In the genomic region with DNA sequence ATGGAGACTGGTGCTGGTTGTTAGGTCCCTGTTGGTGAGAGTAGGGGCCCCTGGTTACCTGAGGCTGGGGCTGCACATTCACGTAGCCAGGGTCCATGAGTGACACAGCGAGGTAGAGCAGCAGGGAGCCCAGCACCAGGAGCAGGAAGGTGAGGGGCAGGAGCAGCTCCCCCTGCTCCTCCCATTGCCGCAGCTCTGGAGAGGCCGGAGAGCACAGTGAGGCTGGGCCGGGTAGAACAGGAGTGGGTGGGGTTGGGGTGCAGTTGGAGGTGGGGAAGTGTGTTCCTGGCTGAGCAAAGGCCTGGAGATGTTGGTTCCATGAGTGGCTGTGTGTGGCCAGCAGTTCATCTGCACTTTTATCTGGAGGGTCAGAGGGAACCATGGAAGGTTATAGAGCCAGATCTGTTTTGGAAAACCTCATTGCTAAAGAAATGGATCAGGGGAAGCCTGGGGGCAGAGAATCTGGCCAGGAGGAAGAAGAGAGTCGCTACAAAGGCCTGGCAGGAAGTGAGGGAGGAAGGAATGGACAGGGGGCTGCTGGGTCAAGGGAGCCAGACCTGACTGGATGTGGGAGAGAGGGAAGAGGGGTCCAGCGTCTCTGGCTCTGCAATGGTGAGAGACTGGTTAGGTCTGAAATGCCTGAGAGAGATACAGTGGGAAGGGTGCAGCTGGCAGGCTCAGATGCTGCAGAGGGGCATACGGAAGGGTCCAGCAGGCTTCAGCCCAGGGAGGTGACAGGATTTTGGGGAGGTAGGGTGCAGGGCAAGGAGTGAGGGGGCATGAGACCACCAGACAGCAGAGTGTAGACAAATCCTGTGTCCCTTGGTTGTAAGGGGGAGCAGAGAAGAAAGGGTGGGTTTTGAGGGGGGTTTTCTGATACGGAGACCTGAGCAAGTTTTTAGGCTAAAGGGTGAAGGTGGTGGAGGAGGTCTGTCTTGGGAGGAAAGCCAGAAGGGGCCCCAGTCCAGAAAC, we compare ENCODE assay signal across 1 cellular context.
TF ChIP-seq lines count a peak whose summit lies in the region.

No MANE protein-coding gene starts in this region.

TF ChIP-seq in HepG2, 621 proteins besides CTCF, POLR2A, EP300 and RAD21:
- TF ChIP-seq HNF4A (CRISPR knock-in tag; IDR thresholded peaks at IDR 0.05): no peak
- TF ChIP-seq POLR2AphosphoS5 (IDR thresholded peaks at IDR 0.05; ENCODE audit: low read depth, low read length): peak; percentile 26
- TF ChIP-seq ZNF513 (CRISPR knock-in tag; conservative IDR thresholded peaks at IDR 0.05): no peak
- TF ChIP-seq ATRX (CRISPR knock-in tag; IDR thresholded peaks at IDR 0.05; ENCODE audit: borderline replicate concordance): no peak
- TF ChIP-seq HNRNPK (IDR thresholded peaks at IDR 0.05; ENCODE audit: low read depth, low read length, poor library complexity, severe bottlenecking): no peak
- peak; percentile 20 for TF ChIP-seq AGO2 (optimal IDR thresholded peaks at IDR 0.05; ENCODE audit: low read depth, low read length)
